ENCODE assay signal across 14 cellular contexts in genomic region chr2:58064136-58064535, GRCh38. TPM values are rescaled to one million over a fixed set of nuclear protein-coding genes. Genes with fewer than 3 reads are reported as not detected.
DNase-seq lines count a peak whose midpoint lies in the region; ATAC-seq, FAIRE-seq and TF ChIP-seq lines count a peak whose summit lies in the region.
"Had no signal": no experiment of that assay in that cellular context is flagged by ENCODE, and none has a peak within 500 bp of the region (broad histone marks: within the 10 kb centered on the region; RNA-seq: fewer than 3 reads in every experiment).

No MANE protein-coding gene starts in this region.

- H3K79me2 ChIP-seq in astrocyte (ENCODE audit: insufficient read depth, low read length) = no peaks in the 10 kb centered on the region

- H3K36me3 Mint-ChIP-seq in activated naive CD4-positive, alpha-beta T cell treated with anti-CD3 and anti-CD28 coated beads, Interleukin-2, amount 10 ng/mL, durations not matched to agents 7 days and 5 days = peaks cover 30% of the 10 kb centered on the region
- H3K36me3 Mint-ChIP-seq in astrocyte (ENCODE audit: low read depth, unreplicated experiment) = peaks cover 3% of the 10 kb centered on the region
- H3K36me3 Mint-ChIP-seq in stimulated activated naive CD8-positive, alpha-beta T cell treated with anti-CD3 and anti-CD28 coated beads, Interleukin-15, Interleukin-2, amounts not matched to agents 100 ng/mL and 50 ng/mL, for 24 hours (ENCODE audit: low read depth) = peaks cover 48% of the 10 kb centered on the region

- peaks cover 39% of the 10 kb centered on the region for H3K4me1 Mint-ChIP-seq in activated naive CD4-positive, alpha-beta T cell treated with anti-CD3 and anti-CD28 coated beads, Interleukin-2, amount 10 ng/mL, durations not matched to agents 7 days and 5 days
- H3K4me1 Mint-ChIP-seq in astrocyte (ENCODE audit: low read depth, unreplicated experiment) = peaks cover 10% of the 10 kb centered on the region
- peaks cover 37% of the 10 kb centered on the region for H3K4me1 Mint-ChIP-seq in stimulated activated naive CD8-positive, alpha-beta T cell treated with anti-CD3 and anti-CD28 coated beads, Interleukin-15, Interleukin-2, amounts not matched to agents 100 ng/mL and 50 ng/mL, for 24 hours (ENCODE audit: low read depth)

- H3K9me3 Mint-ChIP-seq in activated naive CD4-positive, alpha-beta T cell treated with anti-CD3 and anti-CD28 coated beads, Interleukin-2, amount 10 ng/mL, durations not matched to agents 7 days and 5 days = no peaks in the 10 kb centered on the region
- H3K9me3 Mint-ChIP-seq in astrocyte (ENCODE audit: unreplicated experiment) = no peaks in the 10 kb centered on the region
- no peaks in the 10 kb centered on the region for H3K9me3 Mint-ChIP-seq in stimulated activated naive CD8-positive, alpha-beta T cell treated with anti-CD3 and anti-CD28 coated beads, Interleukin-15, Interleukin-2, amounts not matched to agents 100 ng/mL and 50 ng/mL, for 24 hours
- H3K9me3 Mint-ChIP-seq: dendritic cell treated with granulocyte-macrophage colony-stimulating factor and Interleukin-4, amounts not matched to agents 40 ng/mL and 50 ng/mL, for 4 days had no signal

- peak; percentile 54 for ATAC-seq in HG02981 (IDR thresholded peaks at IDR 0.05; ENCODE audit: unreplicated experiment)

- no peak overlapping the region for H3K27ac ChIP-seq in astrocyte (ENCODE audit: low read depth, low read length)
- H3K27ac ChIP-seq: prostate gland had no signal

- no peak for TF ChIP-seq CTCF in astrocyte (IDR thresholded peaks at IDR 0.05; ENCODE audit: insufficient read depth, low read depth, low read length)

- no peaks in the 10 kb centered on the region for H3K9me3 ChIP-seq in astrocyte (ENCODE audit: insufficient read depth, low read depth, low read length)
- H3K9me3 ChIP-seq: MG63, prostate gland had no signal

- no peaks in the 10 kb centered on the region for H3K27me3 Mint-ChIP-seq in activated naive CD4-positive, alpha-beta T cell treated with anti-CD3 and anti-CD28 coated beads, Interleukin-2, amount 10 ng/mL, durations not matched to agents 7 days and 5 days
- no peaks in the 10 kb centered on the region for H3K27me3 Mint-ChIP-seq in astrocyte (ENCODE audit: low read depth, unreplicated experiment)
- no peaks in the 10 kb centered on the region for H3K27me3 Mint-ChIP-seq in stimulated activated naive CD8-positive, alpha-beta T cell treated with anti-CD3 and anti-CD28 coated beads, Interleukin-15, Interleukin-2, amounts not matched to agents 100 ng/mL and 50 ng/mL, for 24 hours
- H3K27me3 Mint-ChIP-seq: dendritic cell treated with granulocyte-macrophage colony-stimulating factor and Interleukin-4, amounts not matched to agents 40 ng/mL and 50 ng/mL, for 4 days had no signal

- CTCF ChIA-PET in activated naive CD4-positive, alpha-beta T cell treated with anti-CD3 and anti-CD28 coated beads, Interleukin-2, amount 10 ng/mL, durations not matched to agents 7 days and 5 days (lab: Charles Lee) = no interaction called here

- peak overlapping the region; percentile 18 for H3K4me3 Mint-ChIP-seq in activated naive CD4-positive, alpha-beta T cell treated with anti-CD3 and anti-CD28 coated beads, Interleukin-2, amount 10 ng/mL, durations not matched to agents 7 days and 5 days
- no peak overlapping the region for H3K4me3 Mint-ChIP-seq in astrocyte (ENCODE audit: unreplicated experiment)
- H3K4me3 Mint-ChIP-seq in stimulated activated naive CD8-positive, alpha-beta T cell treated with anti-CD3 and anti-CD28 coated beads, Interleukin-15, Interleukin-2, amounts not matched to agents 100 ng/mL and 50 ng/mL, for 24 hours = peak overlapping the region; percentile 19
- H3K4me3 Mint-ChIP-seq: dendritic cell treated with granulocyte-macrophage colony-stimulating factor and Interleukin-4, amounts not matched to agents 40 ng/mL and 50 ng/mL, for 4 days had no signal

- peak; percentile 73 for FAIRE-seq in astrocyte (lab: Jason Lieb, UNC)

- no peak overlapping the region for H2AFZ ChIP-seq in astrocyte (ENCODE audit: low read depth, low read length)

- no peaks in the 10 kb centered on the region for H3K36me3 ChIP-seq in astrocyte (ENCODE audit: insufficient read depth, low read length)
- H3K36me3 ChIP-seq: prostate gland had no signal

- H4K20me1 ChIP-seq in astrocyte (ENCODE audit: insufficient read depth, low read length) = no peaks in the 10 kb centered on the region

- H3K4me1 ChIP-seq in astrocyte (ENCODE audit: insufficient read depth, low read length) = peaks cover 4% of the 10 kb centered on the region
- H3K4me1 ChIP-seq: prostate gland had no signal

- H3K27ac Mint-ChIP-seq in activated naive CD4-positive, alpha-beta T cell treated with anti-CD3 and anti-CD28 coated beads, Interleukin-2, amount 10 ng/mL, durations not matched to agents 7 days and 5 days = peak overlapping the region; percentile 80
- peak overlapping the region; percentile 54 for H3K27ac Mint-ChIP-seq in astrocyte (ENCODE audit: unreplicated experiment)
- H3K27ac Mint-ChIP-seq in stimulated activated naive CD8-positive, alpha-beta T cell treated with anti-CD3 and anti-CD28 coated beads, Interleukin-15, Interleukin-2, amounts not matched to agents 100 ng/mL and 50 ng/mL, for 24 hours = no peak overlapping the region
- H3K27ac Mint-ChIP-seq: dendritic cell treated with granulocyte-macrophage colony-stimulating factor and Interleukin-4, amounts not matched to agents 40 ng/mL and 50 ng/mL, for 4 days had no signal

- no peak overlapping the region for H3K4me3 ChIP-seq in astrocyte (ENCODE audit: insufficient read depth, low read depth, low read length)
- H3K4me3 ChIP-seq: MG63, prostate gland had no signal

- no peak overlapping the region for H3K9ac ChIP-seq in astrocyte (ENCODE audit: low read length)

- peak; percentile 42 for DNase-seq in activated naive CD4-positive, alpha-beta T cell treated with anti-CD3 and anti-CD28 coated beads, Interleukin-2, amount 10 ng/mL, durations not matched to agents 7 days and 5 days
- no peak for DNase-seq in activated naive CD4-positive, alpha-beta T cell treated with Interleukin-2 at 50 U/mL for 16 hours
- DNase-seq in astrocyte (ENCODE audit: low read depth) (no peak), SHP77 treated with DMSO at 0.1 percent for 48 hours (lab: John Stamatoyannopoulos, UW) (no peak), NCI-H1436 treated with DMSO at 0.1 percent for 48 hours (lab: John Stamatoyannopoulos, UW) (no peak), NCI-H1048 (lab: John Stamatoyannopoulos, UW) (no peak)
- DNase-seq: DMS79 treated with DMSO at 0.1 percent for 48 hours; MG63; NCI-H2227 treated with DMSO at 0.1 percent for 48 hours; stimulated activated CD4-positive, alpha-beta T cell treated with anti-CD3 and anti-CD28 coated beads, Interleukin-2, amount 100 ng/mL, for 24 hours had no signal

- H3K4me2 ChIP-seq in astrocyte (ENCODE audit: low read length) = peak overlapping the region; percentile 26

- no peaks in the 10 kb centered on the region for H3K27me3 ChIP-seq in astrocyte (ENCODE audit: insufficient read depth, low read length)
- H3K27me3 ChIP-seq: MG63 had no signal

RNA-seq across cellular contexts. Expression of gene VRK2, which starts 17.5 kb away (rescaled TPM):
- total RNA-seq in astrocyte = 28.6 and 28.9 TPM in 2 replicates
